12 cellular contexts compared by ENCODE assay signal in genomic region chr13:113970810-113971470, GRCh38. TPM values are rescaled to one million over a fixed set of nuclear protein-coding genes. Genes with fewer than 3 reads are reported as not detected.
DNase-seq lines count a peak whose midpoint lies in the region; TF ChIP-seq lines count a peak whose summit lies in the region.
"Had no signal": no experiment of that assay in that cellular context is flagged by ENCODE, and none has a peak within 500 bp of the region (broad histone marks: within the 10 kb centered on the region; RNA-seq: fewer than 3 reads in every experiment).

No MANE protein-coding gene starts in this region.

- no peaks in the 10 kb centered on the region for H3K27me3 ChIP-seq in uterus
- H3K27me3 ChIP-seq in CD4-positive, alpha-beta memory T cell (ENCODE audit: insufficient read depth, low read length) = no peaks in the 10 kb centered on the region
- H3K27me3 ChIP-seq: Peyer's patch had no signal

- H3K9me3 ChIP-seq in uterus = no peaks in the 10 kb centered on the region
- no peaks in the 10 kb centered on the region for H3K9me3 ChIP-seq in CD4-positive, alpha-beta memory T cell (ENCODE audit: control insufficient read depth in 1 of 2, low read length in 2 of 2)
- H3K9me3 ChIP-seq: A549, Peyer's patch had no signal

- CTCF ChIA-PET in CD4-positive, alpha-beta memory T cell (lab: Charles Lee; ENCODE audit: partially characterized antibody) = no interaction called here

- H3K4me3 Mint-ChIP-seq in activated T-cell treated with anti-CD3 and anti-CD28 coated beads, Interleukin-2, amount 50 U/mL, for 24 hours = no peak overlapping the region
- peak overlapping the region in 2 of 8 donors; percentile 8 to 25 for H3K4me3 Mint-ChIP-seq in CD4-positive, alpha-beta memory T cell
- H3K4me3 Mint-ChIP-seq in endothelial cell (ENCODE audit: unreplicated experiment) = no peak overlapping the region
- H3K4me3 Mint-ChIP-seq: activated naive CD8-positive, alpha-beta T cell treated with anti-CD3 and anti-CD28 coated beads, Interleukin-2, amount 50 U/mL, for 24 hours had no signal

- no peaks in the 10 kb centered on the region for H3K27me3 Mint-ChIP-seq in activated T-cell treated with anti-CD3 and anti-CD28 coated beads, Interleukin-2, amount 50 U/mL, for 24 hours
- no peaks in the 10 kb centered on the region for H3K27me3 Mint-ChIP-seq in CD4-positive, alpha-beta memory T cell
- H3K27me3 Mint-ChIP-seq in endothelial cell (ENCODE audit: unreplicated experiment) = peaks cover 11% of the 10 kb centered on the region
- H3K27me3 Mint-ChIP-seq: activated naive CD8-positive, alpha-beta T cell treated with anti-CD3 and anti-CD28 coated beads, Interleukin-2, amount 50 U/mL, for 24 hours had no signal

- peak overlapping the region; percentile 31 to 41 for H3K27ac ChIP-seq in uterus
- H3K27ac ChIP-seq in CD4-positive, alpha-beta memory T cell (ENCODE audit: low read depth, low read length) = no peak overlapping the region

- no peaks in the 10 kb centered on the region for H3K36me3 ChIP-seq in uterus
- H3K36me3 ChIP-seq in CD4-positive, alpha-beta memory T cell (ENCODE audit: insufficient read depth, low read length) = peaks cover 41% of the 10 kb centered on the region

- POLR2A ChIA-PET in CD4-positive, alpha-beta memory T cell (lab: Charles Lee; ENCODE audit: partially characterized antibody) = no interaction called here

- intact Hi-C loops in uterus (cut with DNase I; ENCODE audit: low total_unique reads) = no loop called here
- intact Hi-C loops in CD4-positive, alpha-beta memory T cell (cut with micrococcal nuclease) = loop anchor here (10.0 kb wide), 1 partner anchor 144 kb away; no protein-coding TSS in a partner anchor

- TF ChIP-seq CTCF in epithelial cell of proximal tubule (conservative IDR thresholded peaks at IDR 0.05; ENCODE audit: low read depth, low read length) = no peak
- no peak for TF ChIP-seq CTCF in uterus (IDR thresholded peaks at IDR 0.05)
- no peak for TF ChIP-seq CTCF in endothelial cell (IDR thresholded peaks at IDR 0.05; ENCODE audit: unreplicated experiment)

- H3K4me1 ChIP-seq in uterus = no peaks in the 10 kb centered on the region
- H3K4me1 ChIP-seq in CD4-positive, alpha-beta memory T cell (ENCODE audit: insufficient read depth, low read length) = no peaks in the 10 kb centered on the region
- H3K4me1 ChIP-seq: A549, Peyer's patch had no signal

- peak overlapping the region; percentile 59 for H3K27ac Mint-ChIP-seq in activated T-cell treated with anti-CD3 and anti-CD28 coated beads, Interleukin-2, amount 50 U/mL, for 24 hours
- peak overlapping the region in 3 of 7 donors; percentile 30 to 73 (median 68) for H3K27ac Mint-ChIP-seq in CD4-positive, alpha-beta memory T cell
- H3K27ac Mint-ChIP-seq in endothelial cell (ENCODE audit: unreplicated experiment) = no peak overlapping the region
- H3K27ac Mint-ChIP-seq: activated naive CD8-positive, alpha-beta T cell treated with anti-CD3 and anti-CD28 coated beads, Interleukin-2, amount 50 U/mL, for 24 hours had no signal

- DNase-seq in activated T-cell treated with anti-CD3 and anti-CD28 coated beads, Interleukin-2, amount 50 U/mL, for 24 hours = no peak
- DNase-seq in activated T-cell treated with anti-CD3 and anti-CD28 coated beads for 4 hours = no peak
- peak; percentile 75 for DNase-seq in epithelial cell of proximal tubule (ENCODE audit: low read depth)
- peak; percentile 23 for DNase-seq in midbrain (lab: John Stamatoyannopoulos, UW)
- peak; percentile 47 to 49 for DNase-seq in uterus
- no peak for DNase-seq in CD4-positive, alpha-beta memory T cell
- DNase-seq in middle frontal gyrus (ENCODE audit: extremely low spot score, low spot score) = no peak
- DNase-seq in endothelial cell (ENCODE audit: low spot score) = no peak
- DNase-seq: activated CD4-positive, CD25-positive, alpha-beta regulatory T cell treated with anti-CD3 and anti-CD28 coated beads, Interleukin-2, amount 50 U/mL, for 72 hours; activated naive CD8-positive, alpha-beta T cell treated with anti-CD3 and anti-CD28 coated beads, Interleukin-2, amount 50 U/mL, for 24 hours had no signal

- TF ChIP-seq POLR2A in uterus (IDR thresholded peaks at IDR 0.05) = no peak

- H3K9me3 Mint-ChIP-seq in activated T-cell treated with anti-CD3 and anti-CD28 coated beads, Interleukin-2, amount 50 U/mL, for 24 hours = no peaks in the 10 kb centered on the region
- peaks cover 0 to 10% (median 0%) of the 10 kb centered on the region in 8 donors for H3K9me3 Mint-ChIP-seq in CD4-positive, alpha-beta memory T cell
- H3K9me3 Mint-ChIP-seq in endothelial cell (ENCODE audit: unreplicated experiment) = no peaks in the 10 kb centered on the region
- H3K9me3 Mint-ChIP-seq: activated naive CD8-positive, alpha-beta T cell treated with anti-CD3 and anti-CD28 coated beads, Interleukin-2, amount 50 U/mL, for 24 hours had no signal

- peaks cover 2% of the 10 kb centered on the region for H3K4me1 Mint-ChIP-seq in activated T-cell treated with anti-CD3 and anti-CD28 coated beads, Interleukin-2, amount 50 U/mL, for 24 hours (ENCODE audit: low read depth)
- peaks cover 0 to 1% (median 0%) of the 10 kb centered on the region in 4 donors for H3K4me1 Mint-ChIP-seq in CD4-positive, alpha-beta memory T cell
- H3K4me1 Mint-ChIP-seq in endothelial cell (ENCODE audit: unreplicated experiment) = no peaks in the 10 kb centered on the region
- H3K4me1 Mint-ChIP-seq: activated naive CD8-positive, alpha-beta T cell treated with anti-CD3 and anti-CD28 coated beads, Interleukin-2, amount 50 U/mL, for 24 hours had no signal

- peaks cover 55% of the 10 kb centered on the region for H3K36me3 Mint-ChIP-seq in activated T-cell treated with anti-CD3 and anti-CD28 coated beads, Interleukin-2, amount 50 U/mL, for 24 hours (ENCODE audit: low read depth)
- H3K36me3 Mint-ChIP-seq in CD4-positive, alpha-beta memory T cell = peaks cover 23 to 43% of the 10 kb centered on the region in 2 donors
- H3K36me3 Mint-ChIP-seq in endothelial cell (ENCODE audit: low read depth, unreplicated experiment) = peaks cover 20% of the 10 kb centered on the region

- H3K4me3 ChIP-seq in epithelial cell of proximal tubule (ENCODE audit: low read depth, low read length) (no peak overlapping the region), uterus (no peak overlapping the region)
- H3K4me3 ChIP-seq in CD4-positive, alpha-beta memory T cell (ENCODE audit: low read length in 2 of 2) = no peak overlapping the region
- H3K4me3 ChIP-seq: A549 had no signal

RNA-seq across cellular contexts. Expression of gene C13orf46, which starts 2.9 kb away (rescaled TPM):
- not detected in 2 replicates for total RNA-seq in epithelial cell of proximal tubule
- 1 to 10 TPM in 1 of 4 donors, under 1 TPM in 1, not detected in 2; 0.07 to 1.7 TPM for total RNA-seq in uterus
- total RNA-seq in CD4-positive, alpha-beta memory T cell = 10 to 100 TPM; 13.9 to 14.2 TPM
- 1 to 10 TPM in 1 of 2 donors, not detected in 1; 1.5 TPM for polyA plus RNA-seq in CD4-positive, alpha-beta memory T cell
- total RNA-seq in endothelial cell (ENCODE audit: unreplicated experiment) = 1.5 TPM

Comparison
In these comparisons a context has a peak if more than half of its experiments do, and no peak if none do; other contexts are left out.
1. DNase-seq: peak in epithelial cell of proximal tubule (single experiment), midbrain (single experiment) and uterus (2 of 2); none in activated T-cell treated with anti-CD3 and anti-CD28 coated beads, Interleukin-2, amount 50 U/mL, for 24 hours (single experiment), activated T-cell treated with anti-CD3 and anti-CD28 coated beads for 4 hours (single experiment), CD4-positive, alpha-beta memory T cell (0 of 5), middle frontal gyrus (single experiment) and endothelial cell (single experiment).